8 cellular contexts compared by ENCODE assay signal in the genomic region with DNA sequence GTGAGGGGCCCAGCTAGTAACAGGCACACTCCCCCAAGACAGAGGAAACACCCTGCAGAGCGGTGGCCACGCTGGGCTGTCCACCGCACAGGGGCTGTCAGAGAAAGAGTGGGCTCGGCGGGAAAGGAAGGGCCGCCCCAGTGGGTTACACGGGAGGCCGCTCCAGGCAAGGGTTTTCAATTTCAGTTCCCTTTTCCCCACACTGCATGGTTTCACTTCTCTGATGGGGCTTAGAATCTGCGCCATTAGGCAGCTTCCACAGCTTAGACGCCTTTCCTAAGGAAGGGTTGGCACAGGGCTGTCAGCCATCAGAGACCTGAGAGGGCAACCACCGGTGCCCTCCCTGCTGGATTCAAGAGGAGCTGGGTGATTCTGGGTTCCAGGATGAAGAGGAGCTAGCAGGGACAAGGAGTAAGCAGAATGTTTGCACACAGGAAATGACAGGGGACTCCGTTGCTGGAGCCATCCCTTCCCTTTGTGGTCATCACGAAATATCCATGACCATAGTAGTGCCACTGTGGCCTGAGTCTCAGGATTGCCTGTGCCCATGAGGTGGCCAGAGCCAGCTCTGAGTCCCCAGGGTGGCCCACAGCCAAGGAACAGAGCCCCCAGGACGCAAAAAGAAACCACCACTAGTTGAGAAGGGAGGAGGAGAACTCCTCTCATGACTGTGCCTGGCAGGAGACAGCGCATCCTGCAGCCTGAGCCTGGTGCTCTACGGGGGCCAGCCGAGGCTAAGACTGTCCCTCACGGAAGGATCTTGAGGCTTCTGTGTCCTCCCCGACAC.
DNase-seq lines count a peak whose midpoint lies in the region; ATAC-seq and TF ChIP-seq lines count a peak whose summit lies in the region.

No MANE protein-coding gene starts in this region.

- TF ChIP-seq CTCF in neutrophil (IDR thresholded peaks at IDR 0.05), result no peak
- no peak for TF ChIP-seq CTCF in WERI-Rb-1 (IDR thresholded peaks at IDR 0.05; ENCODE audit: low read depth, low read length)

- H3K27ac Mint-ChIP-seq in activated naive CD8-positive, alpha-beta T cell treated with anti-CD3 and anti-CD28 coated beads for 36 hours, result peak overlapping the region; percentile 89

- H3K27me3 ChIP-seq in neutrophil, result no peaks in the 10 kb centered on the region
- H3K27me3 ChIP-seq in WERI-Rb-1 (ENCODE audit: insufficient read depth, low read depth, severe bottlenecking), result no peaks in the 10 kb centered on the region

- peak overlapping the region; percentile 57 for H3K4me3 ChIP-seq in neutrophil (ENCODE audit: low read depth in 1 of 2, low read length in 1 of 2)
- H3K4me3 ChIP-seq in WERI-Rb-1 (ENCODE audit: low read depth, low read length), result no peak overlapping the region

- ATAC-seq in HG03175 (IDR thresholded peaks at IDR 0.05; ENCODE audit: unreplicated experiment), result peak; percentile 96

- no peaks in the 10 kb centered on the region for H3K36me3 Mint-ChIP-seq in activated naive CD8-positive, alpha-beta T cell treated with anti-CD3 and anti-CD28 coated beads for 36 hours

- H3K4me1 Mint-ChIP-seq in activated naive CD8-positive, alpha-beta T cell treated with anti-CD3 and anti-CD28 coated beads for 36 hours, result peaks cover 24% of the 10 kb centered on the region

- H3K36me3 ChIP-seq in neutrophil, result no peaks in the 10 kb centered on the region
- H3K36me3 ChIP-seq in WERI-Rb-1, result no peaks in the 10 kb centered on the region

- H3K9me3 Mint-ChIP-seq in activated naive CD8-positive, alpha-beta T cell treated with anti-CD3 and anti-CD28 coated beads for 36 hours, result no peaks in the 10 kb centered on the region

- DNase-seq in C1 segment of cervical spinal cord (lab: John Stamatoyannopoulos, UW), result peak in 9 of 14 donors; percentile 12 to 75 (median 41)
- peak; percentile 70 for DNase-seq in GM19240 (ENCODE audit: insufficient read length, low spot score)
- DNase-seq in activated naive CD8-positive, alpha-beta T cell treated with anti-CD3 and anti-CD28 coated beads for 36 hours, result peak; percentile 14
- no peak for DNase-seq in mucosa of gallbladder (ENCODE audit: low spot score)
- no peak for DNase-seq in NCI-H1048 (lab: John Stamatoyannopoulos, UW)
- DNase-seq in WERI-Rb-1, result no peak

- H3K27ac ChIP-seq in neutrophil, result peak overlapping the region; percentile 80
- no peak overlapping the region for H3K27ac ChIP-seq in WERI-Rb-1

- no peaks in the 10 kb centered on the region for H3K27me3 Mint-ChIP-seq in activated naive CD8-positive, alpha-beta T cell treated with anti-CD3 and anti-CD28 coated beads for 36 hours

- H3K4me1 ChIP-seq in neutrophil (ENCODE audit: control insufficient read depth in 1 of 2, insufficient read depth in 1 of 2, low read depth in 1 of 2, low read length in 1 of 2), result peaks cover 15% of the 10 kb centered on the region in 2 experiments

- H3K9me3 ChIP-seq in neutrophil (no peaks in the 10 kb centered on the region), WERI-Rb-1 (ENCODE audit: severe bottlenecking) (no peaks in the 10 kb centered on the region)

- peak overlapping the region; percentile 67 for H3K4me3 Mint-ChIP-seq in activated naive CD8-positive, alpha-beta T cell treated with anti-CD3 and anti-CD28 coated beads for 36 hours

Comparison
In these comparisons a context has a peak if more than half of its experiments do, and no peak if none do; other contexts are left out.
1. DNase-seq: peak in C1 segment of cervical spinal cord (9 of 14), GM19240 (single experiment) and activated naive CD8-positive, alpha-beta T cell treated with anti-CD3 and anti-CD28 coated beads for 36 hours (single experiment); none in mucosa of gallbladder (single experiment), NCI-H1048 (single experiment) and WERI-Rb-1 (single experiment).